ENCODE assay signal across 27 cellular contexts in the genomic region with DNA sequence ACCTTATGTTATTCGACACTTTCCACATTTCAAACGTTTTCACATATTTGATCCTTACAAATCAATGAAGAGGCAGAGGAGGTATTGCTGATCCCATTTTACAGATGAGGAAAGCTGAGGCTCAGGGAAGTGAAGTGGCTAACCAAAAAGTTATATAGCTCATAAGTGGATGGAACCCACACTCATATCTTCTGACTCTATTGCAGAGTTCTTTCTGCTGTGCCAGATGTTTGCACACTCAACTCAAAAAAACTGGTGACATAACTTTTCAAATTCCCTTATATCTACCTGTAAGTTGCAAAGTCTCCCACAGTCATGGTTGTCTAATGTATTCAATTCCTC.
DNase-seq lines count a peak whose midpoint lies in the region; ATAC-seq, FAIRE-seq and TF ChIP-seq lines count a peak whose summit lies in the region.
"Had no signal": no experiment of that assay in that cellular context is flagged by ENCODE, and none has a peak within 500 bp of the region (broad histone marks: within the 10 kb centered on the region; RNA-seq: fewer than 3 reads in every experiment).

No MANE protein-coding gene starts in this region.

- H3K9me1 ChIP-seq in K562 (ENCODE audit: control insufficient read depth, insufficient read depth, low read length) = no peaks in the 10 kb centered on the region

- in situ Hi-C loops in K562 (cut with MboI) = no loop called here

- H3K4me2 ChIP-seq in K562 (ENCODE audit: insufficient read depth, low read length) (no peak overlapping the region), H1 (ENCODE audit: insufficient read depth in 1 of 2, low read depth in 2 of 2, low read length in 2 of 2) (no peak overlapping the region), parathyroid adenoma (ENCODE audit: low read length) (no peak overlapping the region)

- no peaks in the 10 kb centered on the region for H3K27me3 ChIP-seq in K562 (ENCODE audit: control insufficient read depth in 2 of 2, insufficient read depth in 2 of 2, low read length in 2 of 2)
- no peaks in the 10 kb centered on the region for H3K27me3 ChIP-seq in H1 (replicated peaks in 1 of 4; ENCODE audit: control insufficient read depth in 3 of 4, extremely low read depth in 1 of 4, insufficient read depth in 3 of 4, low read length in 3 of 4)
- H3K27me3 ChIP-seq in parathyroid adenoma (ENCODE audit: control insufficient read depth, insufficient read depth, low read length) = no peaks in the 10 kb centered on the region
- H3K27me3 ChIP-seq in SJCRH30 = no peaks in the 10 kb centered on the region
- no peaks in the 10 kb centered on the region for H3K27me3 ChIP-seq in tibial artery
- H3K27me3 ChIP-seq: BE2C, BLaER1 had no signal

- H3K56ac ChIP-seq in H1 (replicated peaks; ENCODE audit: insufficient read length, low read depth, low read length) = no peak overlapping the region

- H3K23me2 ChIP-seq in H1 (ENCODE audit: low read depth, low read length) = no peaks in the 10 kb centered on the region

- 7% methylated on average over 2 of the region's 2 CpGs for WGBS in K562 (ENCODE audit: insufficient coverage, low coverage, missing lambda C conversion rate)
- whole genome bisulfite sequencing in H1 (ENCODE audit: extremely low coverage in 1 of 2, insufficient coverage in 1 of 2, insufficient read length in 1 of 2, insufficient replicate concordance in 2 of 2, low coverage in 1 of 2, low lambda C conversion rate in 2 of 2, missing lambda C conversion rate in 1 of 2), 2 experiments = 52% methylated on average over 2 of the region's 2 CpGs; no CpG with 5 or more reads in 1 of the 2 experiments

- H4K91ac ChIP-seq in H1 (replicated peaks; ENCODE audit: insufficient read length, low read length) = no peak overlapping the region

- DNase-seq in K562 (ENCODE audit: extremely low read depth in 1 of 4, low spot score in 3 of 4) (no peak), H1 (ENCODE audit: low read depth in 1 of 2, low spot score in 2 of 2) (no peak), RPMI8226 (no peak), SJCRH30 (no peak), tibial artery (no peak)
- DNase-seq: 8988T; ACHN; BE2C; CD4-positive, alpha-beta memory T cell; CD4-positive, CD25-positive, alpha-beta regulatory T cell; CD8-positive, alpha-beta memory T cell; COR-L47; DMS 273 treated with DMSO at 0.1 percent for 48 hours; DMS153; DMS53; DMS79; DND-41; EL; GDM1 had no signal

- H3K4ac ChIP-seq in H1 (replicated peaks; ENCODE audit: insufficient read length, low read depth, low read length) = no peak overlapping the region

- ATAC-seq in K562 (no peak), HG02610 (IDR thresholded peaks at IDR 0.05; ENCODE audit: unreplicated experiment) (no peak)
- ATAC-seq: GM12878 had no signal

- no peaks in the 10 kb centered on the region for H3K9me3 ChIP-seq in K562 (replicated peaks; ENCODE audit: control insufficient read depth, insufficient read depth, low read depth, low read length)
- no peaks in the 10 kb centered on the region for H3K9me3 ChIP-seq in H1 (ENCODE audit: insufficient read depth in 2 of 2, low read depth in 1 of 2, low read length in 1 of 2)
- no peaks in the 10 kb centered on the region for H3K9me3 ChIP-seq in parathyroid adenoma (ENCODE audit: control insufficient read depth, low read length)
- H3K9me3 ChIP-seq in SJCRH30 (replicated peaks) = no peaks in the 10 kb centered on the region
- H3K9me3 ChIP-seq in tibial artery = peaks cover 0 to 15% (median 0%) of the 10 kb centered on the region in 3 donors
- H3K9me3 ChIP-seq: BE2C had no signal

- H3K4me1 ChIP-seq in K562 (replicated peaks in 1 of 2; ENCODE audit: control insufficient read depth in 2 of 2, insufficient read depth in 2 of 2, low read length in 2 of 2) (peaks cover 3 to 38% of the 10 kb centered on the region in 2 experiments; a peak in 3 of 5 replicates), H1 (replicated peaks in 1 of 4; ENCODE audit: control insufficient read depth in 3 of 4, insufficient read depth in 4 of 4, low read length in 3 of 4) (no peaks in the 10 kb centered on the region), parathyroid adenoma (peaks cover 20% of the 10 kb centered on the region), SJCRH30 (peaks cover 8% of the 10 kb centered on the region; the same call in 1 of the 2 replicates), tibial artery (no peaks in the 10 kb centered on the region)
- H3K4me1 ChIP-seq: BE2C had no signal

- H3K36me3 ChIP-seq in K562 (ENCODE audit: control insufficient read depth, insufficient read depth, low read length) = no peaks in the 10 kb centered on the region
- H3K36me3 ChIP-seq in H1 (ENCODE audit: control insufficient read depth in 2 of 4, insufficient read depth in 4 of 4, low read length in 3 of 4) = no peaks in the 10 kb centered on the region
- no peaks in the 10 kb centered on the region for H3K36me3 ChIP-seq in parathyroid adenoma (ENCODE audit: control insufficient read depth, insufficient read depth, low read length)
- H3K36me3 ChIP-seq in SJCRH30 = no peaks in the 10 kb centered on the region
- H3K36me3 ChIP-seq in tibial artery = no peaks in the 10 kb centered on the region
- H3K36me3 ChIP-seq: BE2C, BLaER1 had no signal

- intact Hi-C loops in K562 (cut with micrococcal nuclease) (no loop called here), tibial artery (cut with DNase I; ENCODE audit: low total_unique reads) (no loop called here)

- H3K14ac ChIP-seq in H1 (ENCODE audit: insufficient read length) = no peak overlapping the region

- FAIRE-seq in K562 (lab: Jason Lieb, UNC) (no peak), H1 (lab: Jason Lieb, UNC) (no peak)
- FAIRE-seq: A204.1, GM12878, GM12892, GM18507 had no signal

- no peak for TF ChIP-seq RAD21 in K562 (CRISPR knock-in tag; conservative IDR thresholded peaks at IDR 0.05 in 1 of 2, IDR thresholded peaks at IDR 0.05 in 1 of 2)
- TF ChIP-seq RAD21 in H1 (IDR thresholded peaks at IDR 0.05 in 1 of 2, conservative IDR thresholded peaks at IDR 0.05 in 1 of 2; ENCODE audit: low read depth in 2 of 2, low read length in 2 of 2) = no peak

- H2AFZ ChIP-seq in K562 (ENCODE audit: low read depth, low read length) = no peak overlapping the region
- H2AFZ ChIP-seq in H1 (ENCODE audit: low read length) = no peak overlapping the region
- peak overlapping the region; percentile 48 for H2AFZ ChIP-seq in parathyroid adenoma

- H3K23ac ChIP-seq in H1 (ENCODE audit: insufficient read length) = no peak overlapping the region

- H3K18ac ChIP-seq in H1 (ENCODE audit: extremely low read depth, low read length) = no peak overlapping the region

- no peaks in the 10 kb centered on the region for H4K20me1 ChIP-seq in K562 (replicated peaks; ENCODE audit: control insufficient read depth, insufficient read depth, low read length)
- H4K20me1 ChIP-seq in H1 (replicated peaks in 1 of 2; ENCODE audit: control insufficient read depth in 1 of 2, insufficient read depth in 2 of 2, low read length in 2 of 2) = no peaks in the 10 kb centered on the region
- H4K20me1 ChIP-seq: BLaER1 had no signal

- TF ChIP-seq EP300 in K562 (IDR thresholded peaks at IDR 0.05; ENCODE audit: low read length) = no peak
- TF ChIP-seq EP300 in H1 (IDR thresholded peaks at IDR 0.05; ENCODE audit: borderline replicate concordance in 1 of 2, low read depth in 2 of 2, low read length in 2 of 2) = no peak

- H2BK120ac ChIP-seq in H1 (replicated peaks; ENCODE audit: low read depth, low read length) = no peak overlapping the region

- BruUV-seq in K562 (replicated peaks; lab: Mats Ljungman, UMichigan) = no TSS peak

- H3K9ac ChIP-seq in K562 (ENCODE audit: insufficient read depth in 1 of 2, low read depth in 2 of 2, low read length in 2 of 2) = no peak overlapping the region
- no peak overlapping the region for H3K9ac ChIP-seq in H1 (replicated peaks in 1 of 4; ENCODE audit: extremely low read depth in 1 of 4, low read depth in 3 of 4, low read length in 3 of 4)
- H3K9ac ChIP-seq in parathyroid adenoma = no peak overlapping the region
- H3K9ac ChIP-seq: BLaER1 had no signal

- H4K5ac ChIP-seq in H1 (ENCODE audit: insufficient read length, low read depth, low read length) = no peak overlapping the region

- CTCF ChIA-PET in K562 (lab: Yijun Ruan, JAX; ENCODE audit: low intra/inter-chr PET ratio) = no interaction called here
- CTCF ChIA-PET in H1 (lab: Charles Lee; ENCODE audit: partially characterized antibody) = interaction anchor here (0.6 to 1.2 kb wide), 3 partner anchors 12 to 175 kb away, joined by 3 to 4 read pairs (median 3); no protein-coding TSS in a partner anchor

- H3K4me3 ChIP-seq in K562 (no peak overlapping the region), H1 (ENCODE audit: extremely low read depth in 1 of 4, insufficient read depth in 2 of 4, low read depth in 3 of 4, low read length in 4 of 4) (no peak overlapping the region), parathyroid adenoma (ENCODE audit: low read depth, low read length) (no peak overlapping the region), SJCRH30 (no peak overlapping the region), tibial artery (no peak overlapping the region)
- H3K4me3 ChIP-seq: BLaER1, GM12878 had no signal

- H3K79me2 ChIP-seq in K562 (ENCODE audit: control insufficient read depth, insufficient read depth, low read length) = no peaks in the 10 kb centered on the region
- H3K79me2 ChIP-seq in H1 (ENCODE audit: control insufficient read depth in 1 of 2, insufficient read depth in 2 of 2, low read length in 2 of 2) = no peaks in the 10 kb centered on the region
- no peaks in the 10 kb centered on the region for H3K79me2 ChIP-seq in parathyroid adenoma

- H3K79me1 ChIP-seq in H1 (ENCODE audit: low read depth, low read length) = no peaks in the 10 kb centered on the region

- no peak overlapping the region for H2BK20ac ChIP-seq in H1 (ENCODE audit: low read length)

- no peak overlapping the region for H2BK12ac ChIP-seq in H1 (ENCODE audit: low read depth, low read length)

- POLR2A ChIA-PET in K562 (lab: Yijun Ruan, JAX) = interaction anchor here (0.7 to 1.2 kb wide), 4 partner anchors 29 to 141 kb away, joined by 3 read pairs; no protein-coding TSS in a partner anchor
- POLR2A ChIA-PET in H1 (lab: Charles Lee; ENCODE audit: partially characterized antibody) = no interaction called here

- no peak overlapping the region for H2BK15ac ChIP-seq in H1 (ENCODE audit: low read length)

- no peak overlapping the region for H2BK5ac ChIP-seq in H1 (ENCODE audit: low read depth, low read length)

- no peak for TF ChIP-seq POLR2A in K562 (conservative IDR thresholded peaks at IDR 0.05)
- no peak for TF ChIP-seq POLR2A in H1 (IDR thresholded peaks at IDR 0.05; ENCODE audit: control extremely low read depth in 1 of 2, low read depth in 2 of 2, low read length in 2 of 2)

- TF ChIP-seq CTCF in VCaP (conservative IDR thresholded peaks at IDR 0.05) (no peak), K562 (IDR thresholded peaks at IDR 0.05 in 2 of 3, conservative IDR thresholded peaks at IDR 0.05 in 1 of 3; ENCODE audit: insufficient read depth in 2 of 3, low read depth in 1 of 3, low read length in 3 of 3) (no peak), H1 (IDR thresholded peaks at IDR 0.05; ENCODE audit: control extremely low read depth in 1 of 3, insufficient read depth in 1 of 3, low read depth in 1 of 3, low read length in 3 of 3) (no peak), parathyroid adenoma (IDR thresholded peaks at IDR 0.05) (no peak), tibial artery (IDR thresholded peaks at IDR 0.05) (no peak)

- peak overlapping the region; percentile 90 for H3K27ac ChIP-seq in VCaP
- H3K27ac ChIP-seq in K562 (ENCODE audit: extremely low read depth, low read depth, low read length) = no peak overlapping the region
- H3K27ac ChIP-seq in H1 (ENCODE audit: low read depth, low read length) = no peak overlapping the region
- H3K27ac ChIP-seq in parathyroid adenoma = peak overlapping the region; percentile 42
- H3K27ac ChIP-seq in SJCRH30 = no peak overlapping the region
- no peak overlapping the region for H3K27ac ChIP-seq in tibial artery
- H3K27ac ChIP-seq: BLaER1 had no signal

- H4K8ac ChIP-seq in H1 (ENCODE audit: extremely low read depth, insufficient read depth, low read length) = no peak overlapping the region

- H2AK5ac ChIP-seq in H1 (ENCODE audit: low read depth, low read length) = no peak overlapping the region

Comparison
In these comparisons a context has a peak if more than half of its experiments do, and no peak if none do; other contexts are left out.
1. H3K27ac ChIP-seq: peak in VCaP (single experiment) and parathyroid adenoma (single experiment); none in K562 (single experiment), H1 (single experiment), SJCRH30 (single experiment) and tibial artery (0 of 2).